ENCODE assay signal across 1 cellular context in the genomic region with DNA sequence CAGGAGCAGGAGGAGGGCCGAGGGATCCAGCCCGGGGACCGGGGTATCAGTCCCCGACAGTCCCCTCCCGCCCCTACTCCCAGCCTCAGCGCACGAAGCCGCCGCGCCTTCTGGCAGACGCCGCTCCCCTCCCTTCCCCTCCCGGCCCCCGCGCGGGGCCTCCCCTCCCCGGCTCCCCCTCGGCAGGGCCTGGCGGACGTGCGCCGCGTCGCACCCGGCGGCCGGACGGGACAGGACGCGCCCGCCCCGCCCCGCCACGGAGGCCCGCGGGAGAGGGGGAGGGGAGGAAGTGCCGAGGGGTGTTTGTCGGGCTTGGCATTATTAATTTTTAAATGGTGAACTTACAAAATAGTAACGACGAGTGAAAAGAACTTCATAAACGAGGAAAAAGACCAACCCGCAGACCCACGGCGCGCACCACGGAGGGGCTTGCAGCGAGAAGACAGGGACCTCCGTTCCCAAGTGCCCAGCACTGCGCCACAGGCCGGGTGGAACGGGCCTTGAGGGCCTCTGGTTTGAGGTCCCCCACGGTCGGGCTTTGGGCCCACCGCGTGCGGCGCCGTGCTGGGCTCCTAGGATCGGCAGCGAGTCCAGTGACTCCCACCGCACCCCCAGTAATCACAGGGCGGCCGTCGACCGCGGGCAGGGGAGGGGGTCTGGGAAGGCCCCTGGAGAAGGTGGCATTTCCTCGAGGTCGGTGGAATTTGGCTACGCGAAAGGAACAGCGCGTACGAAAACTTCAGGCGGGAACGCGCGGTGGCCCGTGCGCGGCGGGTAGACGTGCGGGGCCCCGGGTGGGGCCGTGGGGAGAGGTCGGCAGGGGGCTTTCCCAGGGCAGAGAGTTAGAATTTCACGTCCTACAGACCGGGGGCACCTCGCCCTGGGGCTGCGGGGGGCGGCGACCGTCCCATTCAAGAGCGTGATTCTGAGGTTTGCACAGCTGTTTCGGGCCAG.
A peak's percentile ranks its signal among the peaks of the same experiment; 100 is the strongest.
TF ChIP-seq lines count a peak whose summit lies in the region.

No MANE protein-coding gene starts in this region.

TF ChIP-seq in K562, 482 proteins besides CTCF, POLR2A, EP300 and RAD21 (continued from another document and continues in another):
- TF ChIP-seq, protein P1, sequence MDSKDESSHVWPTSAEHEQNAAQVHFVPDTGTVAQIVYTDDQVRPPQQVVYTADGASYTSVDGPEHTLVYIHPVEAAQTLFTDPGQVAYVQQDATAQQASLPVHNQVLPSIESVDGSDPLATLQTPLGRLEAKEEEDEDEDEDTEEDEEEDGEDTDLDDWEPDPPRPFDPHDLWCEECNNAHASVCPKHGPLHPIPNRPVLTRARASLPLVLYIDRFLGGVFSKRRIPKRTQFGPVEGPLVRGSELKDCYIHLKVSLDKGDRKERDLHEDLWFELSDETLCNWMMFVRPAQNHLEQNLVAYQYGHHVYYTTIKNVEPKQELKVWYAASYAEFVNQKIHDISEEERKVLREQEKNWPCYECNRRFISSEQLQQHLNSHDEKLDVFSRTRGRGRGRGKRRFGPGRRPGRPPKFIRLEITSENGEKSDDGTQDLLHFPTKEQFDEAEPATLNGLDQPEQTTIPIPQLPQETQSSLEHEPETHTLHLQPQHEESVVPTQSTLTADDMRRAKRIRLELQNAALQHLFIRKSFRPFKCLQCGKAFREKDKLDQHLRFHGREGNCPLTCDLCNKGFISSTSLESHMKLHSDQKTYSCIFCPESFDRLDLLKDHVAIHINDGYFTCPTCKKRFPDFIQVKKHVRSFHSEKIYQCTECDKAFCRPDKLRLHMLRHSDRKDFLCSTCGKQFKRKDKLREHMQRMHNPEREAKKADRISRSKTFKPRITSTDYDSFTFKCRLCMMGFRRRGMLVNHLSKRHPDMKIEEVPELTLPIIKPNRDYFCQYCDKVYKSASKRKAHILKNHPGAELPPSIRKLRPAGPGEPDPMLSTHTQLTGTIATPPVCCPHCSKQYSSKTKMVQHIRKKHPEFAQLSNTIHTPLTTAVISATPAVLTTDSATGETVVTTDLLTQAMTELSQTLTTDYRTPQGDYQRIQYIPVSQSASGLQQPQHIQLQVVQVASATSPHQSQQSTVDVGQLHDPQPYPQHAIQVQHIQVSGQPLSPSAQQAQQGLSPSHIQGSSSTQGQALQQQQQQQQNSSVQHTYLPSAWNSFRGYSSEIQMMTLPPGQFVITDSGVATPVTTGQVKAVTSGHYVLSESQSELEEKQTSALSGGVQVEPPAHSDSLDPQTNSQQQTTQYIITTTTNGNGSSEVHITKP (IDR thresholded peaks at IDR 0.05; ENCODE audit: partially characterized antibody), result no peak
- TF ChIP-seq, protein P2, sequence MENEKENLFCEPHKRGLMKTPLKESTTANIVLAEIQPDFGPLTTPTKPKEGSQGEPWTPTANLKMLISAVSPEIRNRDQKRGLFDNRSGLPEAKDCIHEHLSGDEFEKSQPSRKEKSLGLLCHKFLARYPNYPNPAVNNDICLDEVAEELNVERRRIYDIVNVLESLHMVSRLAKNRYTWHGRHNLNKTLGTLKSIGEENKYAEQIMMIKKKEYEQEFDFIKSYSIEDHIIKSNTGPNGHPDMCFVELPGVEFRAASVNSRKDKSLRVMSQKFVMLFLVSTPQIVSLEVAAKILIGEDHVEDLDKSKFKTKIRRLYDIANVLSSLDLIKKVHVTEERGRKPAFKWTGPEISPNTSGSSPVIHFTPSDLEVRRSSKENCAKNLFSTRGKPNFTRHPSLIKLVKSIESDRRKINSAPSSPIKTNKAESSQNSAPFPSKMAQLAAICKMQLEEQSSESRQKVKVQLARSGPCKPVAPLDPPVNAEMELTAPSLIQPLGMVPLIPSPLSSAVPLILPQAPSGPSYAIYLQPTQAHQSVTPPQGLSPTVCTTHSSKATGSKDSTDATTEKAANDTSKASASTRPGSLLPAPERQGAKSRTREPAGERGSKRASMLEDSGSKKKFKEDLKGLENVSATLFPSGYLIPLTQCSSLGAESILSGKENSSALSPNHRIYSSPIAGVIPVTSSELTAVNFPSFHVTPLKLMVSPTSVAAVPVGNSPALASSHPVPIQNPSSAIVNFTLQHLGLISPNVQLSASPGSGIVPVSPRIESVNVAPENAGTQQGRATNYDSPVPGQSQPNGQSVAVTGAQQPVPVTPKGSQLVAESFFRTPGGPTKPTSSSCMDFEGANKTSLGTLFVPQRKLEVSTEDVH (IDR thresholded peaks at IDR 0.05; ENCODE audit: low read depth, partially characterized antibody), result no peak
- TF ChIP-seq HMG20A (CRISPR knock-in tag; conservative IDR thresholded peaks at IDR 0.05) (no peak), LEF1 (IDR thresholded peaks at IDR 0.05) (no peak), SMARCE1 (IDR thresholded peaks at IDR 0.05) (no peak), PTTG1 (tag; IDR thresholded peaks at IDR 0.05; ENCODE audit: low read depth) (no peak), RBM39 (optimal IDR thresholded peaks at IDR 0.05; ENCODE audit: low read depth, low read length) (no peak), SUPT5H (IDR thresholded peaks at IDR 0.05) (peak; percentile 55), RB1 (IDR thresholded peaks at IDR 0.05; ENCODE audit: low read depth) (no peak), JUND (IDR thresholded peaks at IDR 0.05; ENCODE audit: borderline replicate concordance, low read depth, low read length) (no peak), JUND (tag; IDR thresholded peaks at IDR 0.05; ENCODE audit: borderline replicate concordance, low read depth, low read length) (no peak), POLR2G (IDR thresholded peaks at IDR 0.05; ENCODE audit: low read depth, low read length) (peak; percentile 67), IRF2 (CRISPR knock-in tag; IDR thresholded peaks at IDR 0.05) (no peak), STAT5B (CRISPR knock-in tag; IDR thresholded peaks at IDR 0.05) (no peak), HNRNPL (IDR thresholded peaks at IDR 0.05; ENCODE audit: low read depth, low read length) (0 out of 2 replicates have a peak, but pooled peaks have one; percentile 4), PHF8 (IDR thresholded peaks at IDR 0.05; ENCODE audit: borderline replicate concordance, low read length) (0 out of 2 replicates have a peak, but pooled peaks have one; percentile 5), MXI1 (IDR thresholded peaks at IDR 0.05; ENCODE audit: low read depth, low read length) (no peak), CCNT2 (IDR thresholded peaks at IDR 0.05; ENCODE audit: borderline replicate concordance, extremely low read depth, insufficient read length, low read depth, low read length) (no peak), CBFA2T2 (conservative IDR thresholded peaks at IDR 0.05) (no peak), PHTF2 (CRISPR knock-in tag; IDR thresholded peaks at IDR 0.05) (no peak), RNF2 (IDR thresholded peaks at IDR 0.05) (no peak)
- TF ChIP-seq, protein P3, sequence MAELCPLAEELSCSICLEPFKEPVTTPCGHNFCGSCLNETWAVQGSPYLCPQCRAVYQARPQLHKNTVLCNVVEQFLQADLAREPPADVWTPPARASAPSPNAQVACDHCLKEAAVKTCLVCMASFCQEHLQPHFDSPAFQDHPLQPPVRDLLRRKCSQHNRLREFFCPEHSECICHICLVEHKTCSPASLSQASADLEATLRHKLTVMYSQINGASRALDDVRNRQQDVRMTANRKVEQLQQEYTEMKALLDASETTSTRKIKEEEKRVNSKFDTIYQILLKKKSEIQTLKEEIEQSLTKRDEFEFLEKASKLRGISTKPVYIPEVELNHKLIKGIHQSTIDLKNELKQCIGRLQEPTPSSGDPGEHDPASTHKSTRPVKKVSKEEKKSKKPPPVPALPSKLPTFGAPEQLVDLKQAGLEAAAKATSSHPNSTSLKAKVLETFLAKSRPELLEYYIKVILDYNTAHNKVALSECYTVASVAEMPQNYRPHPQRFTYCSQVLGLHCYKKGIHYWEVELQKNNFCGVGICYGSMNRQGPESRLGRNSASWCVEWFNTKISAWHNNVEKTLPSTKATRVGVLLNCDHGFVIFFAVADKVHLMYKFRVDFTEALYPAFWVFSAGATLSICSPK (IDR thresholded peaks at IDR 0.05; ENCODE audit: borderline replicate concordance), result no peak
- TF ChIP-seq, protein P4, sequence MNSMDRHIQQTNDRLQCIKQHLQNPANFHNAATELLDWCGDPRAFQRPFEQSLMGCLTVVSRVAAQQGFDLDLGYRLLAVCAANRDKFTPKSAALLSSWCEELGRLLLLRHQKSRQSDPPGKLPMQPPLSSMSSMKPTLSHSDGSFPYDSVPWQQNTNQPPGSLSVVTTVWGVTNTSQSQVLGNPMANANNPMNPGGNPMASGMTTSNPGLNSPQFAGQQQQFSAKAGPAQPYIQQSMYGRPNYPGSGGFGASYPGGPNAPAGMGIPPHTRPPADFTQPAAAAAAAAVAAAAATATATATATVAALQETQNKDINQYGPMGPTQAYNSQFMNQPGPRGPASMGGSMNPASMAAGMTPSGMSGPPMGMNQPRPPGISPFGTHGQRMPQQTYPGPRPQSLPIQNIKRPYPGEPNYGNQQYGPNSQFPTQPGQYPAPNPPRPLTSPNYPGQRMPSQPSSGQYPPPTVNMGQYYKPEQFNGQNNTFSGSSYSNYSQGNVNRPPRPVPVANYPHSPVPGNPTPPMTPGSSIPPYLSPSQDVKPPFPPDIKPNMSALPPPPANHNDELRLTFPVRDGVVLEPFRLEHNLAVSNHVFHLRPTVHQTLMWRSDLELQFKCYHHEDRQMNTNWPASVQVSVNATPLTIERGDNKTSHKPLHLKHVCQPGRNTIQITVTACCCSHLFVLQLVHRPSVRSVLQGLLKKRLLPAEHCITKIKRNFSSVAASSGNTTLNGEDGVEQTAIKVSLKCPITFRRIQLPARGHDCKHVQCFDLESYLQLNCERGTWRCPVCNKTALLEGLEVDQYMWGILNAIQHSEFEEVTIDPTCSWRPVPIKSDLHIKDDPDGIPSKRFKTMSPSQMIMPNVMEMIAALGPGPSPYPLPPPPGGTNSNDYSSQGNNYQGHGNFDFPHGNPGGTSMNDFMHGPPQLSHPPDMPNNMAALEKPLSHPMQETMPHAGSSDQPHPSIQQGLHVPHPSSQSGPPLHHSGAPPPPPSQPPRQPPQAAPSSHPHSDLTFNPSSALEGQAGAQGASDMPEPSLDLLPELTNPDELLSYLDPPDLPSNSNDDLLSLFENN (IDR thresholded peaks at IDR 0.05; ENCODE audit: low read depth in 2 of 2, low read length in 2 of 2), result no peak
- TF ChIP-seq, protein P5, sequence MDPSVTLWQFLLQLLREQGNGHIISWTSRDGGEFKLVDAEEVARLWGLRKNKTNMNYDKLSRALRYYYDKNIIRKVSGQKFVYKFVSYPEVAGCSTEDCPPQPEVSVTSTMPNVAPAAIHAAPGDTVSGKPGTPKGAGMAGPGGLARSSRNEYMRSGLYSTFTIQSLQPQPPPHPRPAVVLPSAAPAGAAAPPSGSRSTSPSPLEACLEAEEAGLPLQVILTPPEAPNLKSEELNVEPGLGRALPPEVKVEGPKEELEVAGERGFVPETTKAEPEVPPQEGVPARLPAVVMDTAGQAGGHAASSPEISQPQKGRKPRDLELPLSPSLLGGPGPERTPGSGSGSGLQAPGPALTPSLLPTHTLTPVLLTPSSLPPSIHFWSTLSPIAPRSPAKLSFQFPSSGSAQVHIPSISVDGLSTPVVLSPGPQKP (CRISPR knock-in tag; IDR thresholded peaks at IDR 0.05), result no peak
- TF ChIP-seq, protein P6, sequence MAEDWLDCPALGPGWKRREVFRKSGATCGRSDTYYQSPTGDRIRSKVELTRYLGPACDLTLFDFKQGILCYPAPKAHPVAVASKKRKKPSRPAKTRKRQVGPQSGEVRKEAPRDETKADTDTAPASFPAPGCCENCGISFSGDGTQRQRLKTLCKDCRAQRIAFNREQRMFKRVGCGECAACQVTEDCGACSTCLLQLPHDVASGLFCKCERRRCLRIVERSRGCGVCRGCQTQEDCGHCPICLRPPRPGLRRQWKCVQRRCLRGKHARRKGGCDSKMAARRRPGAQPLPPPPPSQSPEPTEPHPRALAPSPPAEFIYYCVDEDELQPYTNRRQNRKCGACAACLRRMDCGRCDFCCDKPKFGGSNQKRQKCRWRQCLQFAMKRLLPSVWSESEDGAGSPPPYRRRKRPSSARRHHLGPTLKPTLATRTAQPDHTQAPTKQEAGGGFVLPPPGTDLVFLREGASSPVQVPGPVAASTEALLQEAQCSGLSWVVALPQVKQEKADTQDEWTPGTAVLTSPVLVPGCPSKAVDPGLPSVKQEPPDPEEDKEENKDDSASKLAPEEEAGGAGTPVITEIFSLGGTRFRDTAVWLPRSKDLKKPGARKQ (CRISPR knock-in tag; IDR thresholded peaks at IDR 0.05), result no peak
- TF ChIP-seq, protein P7, sequence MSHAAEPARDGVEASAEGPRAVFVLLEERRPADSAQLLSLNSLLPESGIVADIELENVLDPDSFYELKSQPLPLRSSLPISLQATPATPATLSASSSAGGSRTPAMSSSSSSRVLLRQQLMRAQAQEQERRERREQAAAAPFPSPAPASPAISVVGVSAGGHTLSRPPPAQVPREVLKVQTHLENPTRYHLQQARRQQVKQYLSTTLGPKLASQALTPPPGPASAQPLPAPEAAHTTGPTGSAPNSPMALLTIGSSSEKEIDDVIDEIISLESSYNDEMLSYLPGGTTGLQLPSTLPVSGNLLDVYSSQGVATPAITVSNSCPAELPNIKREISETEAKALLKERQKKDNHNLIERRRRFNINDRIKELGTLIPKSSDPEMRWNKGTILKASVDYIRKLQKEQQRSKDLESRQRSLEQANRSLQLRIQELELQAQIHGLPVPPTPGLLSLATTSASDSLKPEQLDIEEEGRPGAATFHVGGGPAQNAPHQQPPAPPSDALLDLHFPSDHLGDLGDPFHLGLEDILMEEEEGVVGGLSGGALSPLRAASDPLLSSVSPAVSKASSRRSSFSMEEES (CRISPR knock-in tag; IDR thresholded peaks at IDR 0.05), result no peak
- TF ChIP-seq, protein P8, sequence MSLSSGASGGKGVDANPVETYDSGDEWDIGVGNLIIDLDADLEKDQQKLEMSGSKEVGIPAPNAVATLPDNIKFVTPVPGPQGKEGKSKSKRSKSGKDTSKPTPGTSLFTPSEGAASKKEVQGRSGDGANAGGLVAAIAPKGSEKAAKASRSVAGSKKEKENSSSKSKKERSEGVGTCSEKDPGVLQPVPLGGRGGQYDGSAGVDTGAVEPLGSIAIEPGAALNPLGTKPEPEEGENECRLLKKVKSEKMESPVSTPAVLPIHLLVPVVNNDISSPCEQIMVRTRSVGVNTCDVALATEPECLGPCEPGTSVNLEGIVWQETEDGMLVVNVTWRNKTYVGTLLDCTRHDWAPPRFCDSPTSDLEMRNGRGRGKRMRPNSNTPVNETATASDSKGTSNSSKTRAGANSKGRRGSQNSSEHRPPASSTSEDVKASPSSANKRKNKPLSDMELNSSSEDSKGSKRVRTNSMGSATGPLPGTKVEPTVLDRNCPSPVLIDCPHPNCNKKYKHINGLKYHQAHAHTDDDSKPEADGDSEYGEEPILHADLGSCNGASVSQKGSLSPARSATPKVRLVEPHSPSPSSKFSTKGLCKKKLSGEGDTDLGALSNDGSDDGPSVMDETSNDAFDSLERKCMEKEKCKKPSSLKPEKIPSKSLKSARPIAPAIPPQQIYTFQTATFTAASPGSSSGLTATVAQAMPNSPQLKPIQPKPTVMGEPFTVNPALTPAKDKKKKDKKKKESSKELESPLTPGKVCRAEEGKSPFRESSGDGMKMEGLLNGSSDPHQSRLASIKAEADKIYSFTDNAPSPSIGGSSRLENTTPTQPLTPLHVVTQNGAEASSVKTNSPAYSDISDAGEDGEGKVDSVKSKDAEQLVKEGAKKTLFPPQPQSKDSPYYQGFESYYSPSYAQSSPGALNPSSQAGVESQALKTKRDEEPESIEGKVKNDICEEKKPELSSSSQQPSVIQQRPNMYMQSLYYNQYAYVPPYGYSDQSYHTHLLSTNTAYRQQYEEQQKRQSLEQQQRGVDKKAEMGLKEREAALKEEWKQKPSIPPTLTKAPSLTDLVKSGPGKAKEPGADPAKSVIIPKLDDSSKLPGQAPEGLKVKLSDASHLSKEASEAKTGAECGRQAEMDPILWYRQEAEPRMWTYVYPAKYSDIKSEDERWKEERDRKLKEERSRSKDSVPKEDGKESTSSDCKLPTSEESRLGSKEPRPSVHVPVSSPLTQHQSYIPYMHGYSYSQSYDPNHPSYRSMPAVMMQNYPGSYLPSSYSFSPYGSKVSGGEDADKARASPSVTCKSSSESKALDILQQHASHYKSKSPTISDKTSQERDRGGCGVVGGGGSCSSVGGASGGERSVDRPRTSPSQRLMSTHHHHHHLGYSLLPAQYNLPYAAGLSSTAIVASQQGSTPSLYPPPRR (CRISPR knock-in tag; IDR thresholded peaks at IDR 0.05; ENCODE audit: borderline replicate concordance), result no peak
- TF ChIP-seq, protein P9, sequence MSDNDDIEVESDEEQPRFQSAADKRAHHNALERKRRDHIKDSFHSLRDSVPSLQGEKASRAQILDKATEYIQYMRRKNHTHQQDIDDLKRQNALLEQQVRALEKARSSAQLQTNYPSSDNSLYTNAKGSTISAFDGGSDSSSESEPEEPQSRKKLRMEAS (CRISPR knock-in tag; IDR thresholded peaks at IDR 0.05), result peak; percentile 55
